8 cellular contexts compared by ENCODE assay signal in genomic region chr15:43517354-43518072, GRCh38. TPM values are rescaled to one million over a fixed set of nuclear protein-coding genes. Genes with fewer than 3 reads are reported as not detected.
DNase-seq lines count a peak whose midpoint lies in the region; ATAC-seq, FAIRE-seq and TF ChIP-seq lines count a peak whose summit lies in the region.

Gene MAP1A (plus strand): TSS chr15:43517608. CDS start chr15:43521474, 3,866 bp downstream.

- H3K4me3 ChIP-seq in Caco-2 (ENCODE audit: low read depth, low read length) (peak within 1 kb of the TSS; percentile 29), bronchial epithelial cell (ENCODE audit: low read depth, low read length) (peak within 1 kb of the TSS; percentile 0), skeletal muscle satellite cell (ENCODE audit: low read length) (peak within 1 kb of the TSS; percentile 88)

- no peaks in the 10 kb centered on the region for H3K36me3 Mint-ChIP-seq in Caco-2 (ENCODE audit: insufficient read depth, unreplicated experiment)

- CTCF ChIA-PET in Caco-2 (lab: Charles Lee): no interaction called here

- BruUV-seq in Caco-2 (replicated peaks; lab: Mats Ljungman, UMichigan): no TSS peak

- TF ChIP-seq CTCF in Caco-2 (IDR thresholded peaks at IDR 0.05; ENCODE audit: insufficient read depth in 1 of 2, low read depth in 1 of 2, low read length in 1 of 2, severe bottlenecking in 1 of 2, unreplicated experiment in 1 of 2): peak in 1 of 2 experiments; percentile 1
- no peak for TF ChIP-seq CTCF in bronchial epithelial cell (IDR thresholded peaks at IDR 0.05; ENCODE audit: insufficient read depth, low read length, severe bottlenecking)

- H3K36me3 ChIP-seq in Caco-2 (ENCODE audit: control insufficient read depth, insufficient read depth, low read length) (no peaks in the 10 kb centered on the region), bronchial epithelial cell (ENCODE audit: control insufficient read depth, insufficient read depth, low read length) (no peaks in the 10 kb centered on the region), skeletal muscle satellite cell (ENCODE audit: insufficient read depth, low read length) (peaks cover 21% of the 10 kb centered on the region)

- peaks cover 24% of the 10 kb centered on the region for H3K4me1 Mint-ChIP-seq in Caco-2 (ENCODE audit: low read depth, unreplicated experiment)

- peak within 1 kb of the TSS; percentile 82 for H3K9ac ChIP-seq in skeletal muscle satellite cell (ENCODE audit: low read depth, low read length)

- H3K27ac Mint-ChIP-seq in Caco-2 (ENCODE audit: unreplicated experiment): no peak within 1 kb of the TSS

- intact Hi-C loops in Caco-2 (cut with micrococcal nuclease; ENCODE audit: unreplicated experiment): loop anchor here (2.0 kb wide), 1 partner anchor 77 kb away; no protein-coding TSS in a partner anchor

- H3K4me2 ChIP-seq in skeletal muscle satellite cell (ENCODE audit: low read length): peak within 1 kb of the TSS; percentile 94

- no peaks in the 10 kb centered on the region for H3K27me3 ChIP-seq in Caco-2 (replicated peaks; ENCODE audit: control insufficient read depth, insufficient read depth, low read length)
- peaks cover 19% of the 10 kb centered on the region for H3K27me3 ChIP-seq in bronchial epithelial cell (ENCODE audit: control insufficient read depth, insufficient read depth, low read length)
- H3K27me3 ChIP-seq in skeletal muscle satellite cell (ENCODE audit: control insufficient read depth, insufficient read depth, low read length): no peaks in the 10 kb centered on the region

- H3K4me3 Mint-ChIP-seq in Caco-2 (ENCODE audit: unreplicated experiment): peak within 1 kb of the TSS; percentile 75

- H3K27me3 Mint-ChIP-seq in Caco-2 (ENCODE audit: insufficient read depth, unreplicated experiment): peaks cover 5% of the 10 kb centered on the region

- H3K9me3 Mint-ChIP-seq in Caco-2 (ENCODE audit: unreplicated experiment): no peaks in the 10 kb centered on the region

- FAIRE-seq in bronchial epithelial cell (lab: Jason Lieb, UNC): no peak

- no peak for ATAC-seq in HG03196 (IDR thresholded peaks at IDR 0.05; ENCODE audit: unreplicated experiment)

- H3K9me3 ChIP-seq in Caco-2: no peaks in the 10 kb centered on the region
- no peaks in the 10 kb centered on the region for H3K9me3 ChIP-seq in skeletal muscle satellite cell (replicated peaks; ENCODE audit: low read length)

- 0 out of 2 replicates have a peak, but pooled peaks cover 4% of the 10 kb centered on the region for H3K4me1 ChIP-seq in Caco-2
- H3K4me1 ChIP-seq in skeletal muscle satellite cell (ENCODE audit: control insufficient read depth, insufficient read depth, low read length): peaks cover 52% of the 10 kb centered on the region

- POLR2A ChIA-PET in Caco-2 (lab: Charles Lee): no interaction called here

- DNase-seq in Caco-2 (peak in 1 of 2 experiments; percentile 34), NCI-H1436 treated with DMSO at 0.1 percent for 48 hours (lab: John Stamatoyannopoulos, UW) (peak; percentile 27), bronchial epithelial cell (ENCODE audit: low read depth) (no peak), iPS-NIHi7 (ENCODE audit: extremely low spot score) (peak; percentile 73), RKO (ENCODE audit: low spot score) (no peak)
- DNase-seq in activated CD4-positive, alpha-beta T cell treated with anti-CD3 and anti-CD28 coated beads, Interleukin-2, amount 50 U/mL, for 48 hours: no peak

RNA-seq across cellular contexts. Expression of gene MAP1A, which starts in this region (rescaled TPM):
- total RNA-seq in Caco-2 (2022) (0.84 and 0.88 TPM in 2 replicates), bronchial epithelial cell (0.13 and 0.26 TPM in 2 replicates)
- 50.4 and 61.4 TPM in 2 replicates for total RNA-seq in skeletal muscle satellite cell (2012; rRNA removed)

Comparison
In these comparisons a context has a peak if more than half of its experiments do, and no peak if none do; other contexts are left out.
1. DNase-seq: peak in NCI-H1436 treated with DMSO at 0.1 percent for 48 hours (single experiment) and iPS-NIHi7 (single experiment); none in bronchial epithelial cell (single experiment), RKO (single experiment) and activated CD4-positive, alpha-beta T cell treated with anti-CD3 and anti-CD28 coated beads, Interleukin-2, amount 50 U/mL, for 48 hours (0 of 2).
2. H3K4me3 ChIP-seq: peak in every context shown above with its lines; median percentile 88 in skeletal muscle satellite cell; 29 in Caco-2; 0 in bronchial epithelial cell.